In genomic region chr15:88877906-88878305, GRCh38 we compare ENCODE assay signal across 7 cellular contexts. TPM values are rescaled to one million over a fixed set of nuclear protein-coding genes. Genes with fewer than 3 reads are reported as not detected.
"Had no signal": no experiment of that assay in that cellular context is flagged by ENCODE, and none has a peak within 500 bp of the region (broad histone marks: within the 10 kb centered on the region; RNA-seq: fewer than 3 reads in every experiment).

No MANE protein-coding gene starts in this region.

- H2AFZ ChIP-seq: GM23338 had no signal

- H3K4me2 ChIP-seq: GM23338 had no signal

- H3K9me3 Mint-ChIP-seq: GM23338, HFFc6, IgD-negative memory B cell had no signal

- H3K27ac ChIP-seq: HL-60 had no signal

- H3K4me1 ChIP-seq: HAP-1 had no signal

- H3K4me3 ChIP-seq: GM23338, HAP-1 had no signal

- DNase-seq: H7, HFFc6 had no signal

- H3K27me3 Mint-ChIP-seq: IgD-negative memory B cell had no signal

- H3K4me3 Mint-ChIP-seq: GM23338, HFFc6, IgD-negative memory B cell had no signal

- H3K4me1 Mint-ChIP-seq: IgD-negative memory B cell had no signal

- H3K9me3 ChIP-seq: HAP-1 had no signal

- H3K27ac Mint-ChIP-seq: GM23338, HFFc6 had no signal

RNA-seq across cellular contexts. Expression of gene HAPLN3, which starts 17.4 kb away (rescaled TPM):
- total RNA-seq: HepG2 had no signal
